1 cellular context compared by ENCODE assay signal in genomic region chr1:28927442-28928305, GRCh38.
TF ChIP-seq lines count a peak whose summit lies in the region.

No MANE protein-coding gene starts in this region.

TF ChIP-seq in HEK293, 187 proteins besides CTCF, POLR2A, EP300 and RAD21 (continued from another document):
- TF ChIP-seq ZBTB49 (tag by site-specific recombination; IDR thresholded peaks at IDR 0.05; ENCODE audit: low read depth) (no peak), ZBTB17 (tag by site-specific recombination; IDR thresholded peaks at IDR 0.05) (peak; percentile 54), SCRT2 (tag by site-specific recombination; IDR thresholded peaks at IDR 0.05) (no peak), ZFHX2 (tag by site-specific recombination; conservative IDR thresholded peaks at IDR 0.05) (no peak), ZNF341 (tag by site-specific recombination; IDR thresholded peaks at IDR 0.05; ENCODE audit: low read depth) (no peak), ZSCAN16 (tag by site-specific recombination; IDR thresholded peaks at IDR 0.05) (no peak), ZNF239 (tag by site-specific recombination; IDR thresholded peaks at IDR 0.05) (no peak), ZNF670 (tag by site-specific recombination; IDR thresholded peaks at IDR 0.05; ENCODE audit: low read depth) (no peak), ZFP37 (tag by site-specific recombination; IDR thresholded peaks at IDR 0.05) (no peak), PRDM1 (tag by site-specific recombination; IDR thresholded peaks at IDR 0.05) (peak; percentile 83), ZNF837 (tag by site-specific recombination; IDR thresholded peaks at IDR 0.05) (no peak), ZNF747 (tag by site-specific recombination; IDR thresholded peaks at IDR 0.05) (no peak), ZNF184 (tag by site-specific recombination; IDR thresholded peaks at IDR 0.05) (no peak), ZNF585B (tag by site-specific recombination; IDR thresholded peaks at IDR 0.05) (no peak), ZNF555 (tag by site-specific recombination; conservative IDR thresholded peaks at IDR 0.05) (no peak), ZNF174 (tag by site-specific recombination; IDR thresholded peaks at IDR 0.05) (no peak), ZNF692 (tag by site-specific recombination; IDR thresholded peaks at IDR 0.05) (no peak), KLF9 (tag by site-specific recombination; IDR thresholded peaks at IDR 0.05; ENCODE audit: low read depth) (no peak), SP3 (tag by site-specific recombination; IDR thresholded peaks at IDR 0.05) (no peak), IKZF3 (tag by site-specific recombination; IDR thresholded peaks at IDR 0.05) (peak; percentile 51)
